7 cellular contexts compared by ENCODE assay signal in genomic region chr11:111878385-111878765, GRCh38. TPM values are rescaled to one million over a fixed set of nuclear protein-coding genes. Genes with fewer than 3 reads are reported as not detected.
DNase-seq lines count a peak whose midpoint lies in the region; ATAC-seq and FAIRE-seq lines count a peak whose summit lies in the region.
"Had no signal": no experiment of that assay in that cellular context is flagged by ENCODE, and none has a peak within 500 bp of the region (broad histone marks: within the 10 kb centered on the region; RNA-seq: fewer than 3 reads in every experiment).

No MANE protein-coding gene starts in this region.

- intact Hi-C loops in CD4-positive, alpha-beta memory T cell (cut with micrococcal nuclease), result loop anchor here (2.0 to 10.0 kb wide), 3 partner anchors 146 to 1436 kb away; partner anchors contain the start of genes DLAT, SIK2 and TTC12

- H3K27ac Mint-ChIP-seq in CD4-positive, alpha-beta memory T cell, result peak overlapping the region; percentile 93 to 100 (median 100)
- H3K27ac Mint-ChIP-seq in activated T-helper 17 cell treated with anti-CD3 and anti-CD28 coated beads, Interleukin-2, amount 50 U/mL, for 72 hours, result peak overlapping the region; percentile 100
- H3K27ac Mint-ChIP-seq in memory B cell, result peak overlapping the region; percentile 99

- H3K36me3 Mint-ChIP-seq in CD4-positive, alpha-beta memory T cell, result peaks cover 10 to 32% of the 10 kb centered on the region in 2 donors
- peaks cover 40% of the 10 kb centered on the region for H3K36me3 Mint-ChIP-seq in activated T-helper 17 cell treated with anti-CD3 and anti-CD28 coated beads, Interleukin-2, amount 50 U/mL, for 72 hours (ENCODE audit: low read depth)
- peaks cover 5% of the 10 kb centered on the region for H3K36me3 Mint-ChIP-seq in memory B cell

- no peak for FAIRE-seq in urothelium cell line (lab: Jason Lieb, UNC)

- no peaks in the 10 kb centered on the region for H3K9me3 ChIP-seq in CD4-positive, alpha-beta memory T cell (ENCODE audit: control insufficient read depth in 1 of 2, low read length in 2 of 2)

- peak overlapping the region; percentile 91 to 98 (median 95) for H3K4me3 Mint-ChIP-seq in CD4-positive, alpha-beta memory T cell
- H3K4me3 Mint-ChIP-seq in activated T-helper 17 cell treated with anti-CD3 and anti-CD28 coated beads, Interleukin-2, amount 50 U/mL, for 72 hours, result peak overlapping the region; percentile 96
- H3K4me3 Mint-ChIP-seq in memory B cell, result peak overlapping the region; percentile 98

- POLR2A ChIA-PET in CD4-positive, alpha-beta memory T cell (lab: Charles Lee; ENCODE audit: partially characterized antibody), result interaction anchor here (0.9 to 3.8 kb wide), 5 partner anchors 48 to 208 kb away, joined by 3 to 20 read pairs (median 3); partner anchors contain the start of genes DLAT, SDHD and TIMM8B

- peaks cover 11% of the 10 kb centered on the region for H3K36me3 ChIP-seq in CD4-positive, alpha-beta memory T cell (ENCODE audit: insufficient read depth, low read length)

- no peaks in the 10 kb centered on the region for H3K27me3 ChIP-seq in CD4-positive, alpha-beta memory T cell (ENCODE audit: insufficient read depth, low read length)

- peak; percentile 16 for ATAC-seq in HG02759 (IDR thresholded peaks at IDR 0.05; ENCODE audit: unreplicated experiment)
- no peak for ATAC-seq in activated T-helper 17 cell treated with anti-CD3 and anti-CD28 coated beads, Interleukin-2, amount 50 U/mL, for 72 hours (replicated peaks)
- ATAC-seq in memory B cell (ENCODE audit: low read depth), result peak; percentile 0

- no peaks in the 10 kb centered on the region for H3K27me3 Mint-ChIP-seq in CD4-positive, alpha-beta memory T cell
- no peaks in the 10 kb centered on the region for H3K27me3 Mint-ChIP-seq in activated T-helper 17 cell treated with anti-CD3 and anti-CD28 coated beads, Interleukin-2, amount 50 U/mL, for 72 hours
- H3K27me3 Mint-ChIP-seq in memory B cell, result no peaks in the 10 kb centered on the region

- peaks cover 11 to 28% (median 17%) of the 10 kb centered on the region in 4 donors for H3K4me1 Mint-ChIP-seq in CD4-positive, alpha-beta memory T cell
- peaks cover 10% of the 10 kb centered on the region for H3K4me1 Mint-ChIP-seq in activated T-helper 17 cell treated with anti-CD3 and anti-CD28 coated beads, Interleukin-2, amount 50 U/mL, for 72 hours
- peaks cover 10% of the 10 kb centered on the region for H3K4me1 Mint-ChIP-seq in memory B cell

- DNase-seq in CD4-positive, alpha-beta memory T cell, result no peak
- DNase-seq in memory B cell (ENCODE audit: low spot score in 2 of 2), result no peak
- DNase-seq in urothelium cell line (ENCODE audit: low spot score), result no peak
- no peak for DNase-seq in central memory CD4-positive, alpha-beta T cell

- CTCF ChIA-PET in CD4-positive, alpha-beta memory T cell (lab: Charles Lee; ENCODE audit: partially characterized antibody), result interaction anchor here (1.3 to 2.6 kb wide), 5 partner anchors 9 to 104 kb away, joined by 5 to 14 read pairs (median 9); no protein-coding TSS in a partner anchor

- H3K27ac ChIP-seq in CD4-positive, alpha-beta memory T cell (ENCODE audit: low read depth, low read length), result peak overlapping the region; percentile 95

- peaks cover 18% of the 10 kb centered on the region for H3K4me1 ChIP-seq in CD4-positive, alpha-beta memory T cell (ENCODE audit: insufficient read depth, low read length)

- no peaks in the 10 kb centered on the region for H3K9me3 Mint-ChIP-seq in CD4-positive, alpha-beta memory T cell
- H3K9me3 Mint-ChIP-seq in activated T-helper 17 cell treated with anti-CD3 and anti-CD28 coated beads, Interleukin-2, amount 50 U/mL, for 72 hours, result no peaks in the 10 kb centered on the region
- H3K9me3 Mint-ChIP-seq in memory B cell, result no peaks in the 10 kb centered on the region

- peak overlapping the region; percentile 79 to 80 for H3K4me3 ChIP-seq in CD4-positive, alpha-beta memory T cell (ENCODE audit: low read length in 2 of 2)

RNA-seq across cellular contexts. Expression of gene FDXACB1, which starts 0.6 kb away (rescaled TPM):
- total RNA-seq in CD4-positive, alpha-beta memory T cell, result 1 to 10 TPM; 3.9 to 4.0 TPM
- polyA plus RNA-seq in CD4-positive, alpha-beta memory T cell, result 1 to 10 TPM; 6.7 to 8.9 TPM
- 1 to 10 TPM; 3.7 to 7.1 TPM for total RNA-seq in activated T-helper 17 cell treated with anti-CD3 and anti-CD28 coated beads, Interleukin-2, amount 50 U/mL, for 72 hours

RNA-seq across cellular contexts. Expression of gene CFAP68, which starts 1.0 kb away (rescaled TPM):
- total RNA-seq in CD4-positive, alpha-beta memory T cell, result 10 to 100 TPM; 14.8 to 18.7 TPM
- 10 to 100 TPM; 30.7 to 30.9 TPM for polyA plus RNA-seq in CD4-positive, alpha-beta memory T cell
- 10 to 100 TPM; 19.5 to 22.4 TPM for total RNA-seq in activated T-helper 17 cell treated with anti-CD3 and anti-CD28 coated beads, Interleukin-2, amount 50 U/mL, for 72 hours

RNA-seq across cellular contexts. Expression of gene ALG9, which starts 7.0 kb away (rescaled TPM):
- total RNA-seq in CD4-positive, alpha-beta memory T cell, result 10 to 100 TPM; 28.2 to 28.3 TPM
- 10 to 100 TPM in 1 of 2 donors, 1 to 10 TPM in 1; 8.6 to 14.2 TPM for polyA plus RNA-seq in CD4-positive, alpha-beta memory T cell
- 10 to 100 TPM; 33.9 to 39.5 TPM for total RNA-seq in activated T-helper 17 cell treated with anti-CD3 and anti-CD28 coated beads, Interleukin-2, amount 50 U/mL, for 72 hours

RNA-seq across cellular contexts. Expression of gene CRYAB, which starts 33.2 kb away (rescaled TPM):
- not detected for total RNA-seq in CD4-positive, alpha-beta memory T cell
- not detected for polyA plus RNA-seq in CD4-positive, alpha-beta memory T cell
- not detected for total RNA-seq in activated T-helper 17 cell treated with anti-CD3 and anti-CD28 coated beads, Interleukin-2, amount 50 U/mL, for 72 hours
- total RNA-seq: T-helper 2 cell treated with Interferon-gamma antibody and Interleukin-4, amounts not matched to agents 100 ng/mL and 5 ng/mL, for 36 hours had no signal

RNA-seq across cellular contexts. Expression of gene HSPB2, which starts 34.2 kb away (rescaled TPM):
- not detected for total RNA-seq in CD4-positive, alpha-beta memory T cell
- not detected for polyA plus RNA-seq in CD4-positive, alpha-beta memory T cell
- under 1 TPM in 1 of 2 donors, not detected in 1; 0.32 TPM for total RNA-seq in activated T-helper 17 cell treated with anti-CD3 and anti-CD28 coated beads, Interleukin-2, amount 50 U/mL, for 72 hours
- total RNA-seq: T-helper 2 cell treated with Interferon-gamma antibody and Interleukin-4, amounts not matched to agents 100 ng/mL and 5 ng/mL, for 36 hours had no signal
